ENCODE assay signal across 3 cellular contexts in the genomic region with DNA sequence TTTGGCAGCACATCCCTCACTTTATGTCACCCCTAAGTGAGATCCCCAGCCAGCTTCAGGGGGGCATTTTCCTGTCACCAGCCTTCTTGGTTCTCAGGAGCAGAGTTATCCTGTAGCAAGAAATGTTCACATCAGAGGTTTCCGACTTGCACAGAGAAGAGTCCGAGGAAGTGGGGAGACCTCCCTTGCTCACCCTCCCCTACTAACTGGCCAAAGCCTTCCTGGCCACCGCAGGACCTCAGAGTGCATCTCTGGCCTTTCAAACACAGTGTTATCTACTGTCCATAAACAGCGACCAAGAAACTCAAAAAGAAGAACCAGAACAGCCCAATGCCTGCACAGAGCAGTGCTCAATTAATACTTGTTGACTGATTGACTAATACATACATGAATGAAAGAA.
TF ChIP-seq lines count a peak whose summit lies in the region.

No MANE protein-coding gene starts in this region.

TF ChIP-seq in IMR-90, 13 proteins besides CTCF, POLR2A, EP300 and RAD21:
- TF ChIP-seq, protein P1, sequence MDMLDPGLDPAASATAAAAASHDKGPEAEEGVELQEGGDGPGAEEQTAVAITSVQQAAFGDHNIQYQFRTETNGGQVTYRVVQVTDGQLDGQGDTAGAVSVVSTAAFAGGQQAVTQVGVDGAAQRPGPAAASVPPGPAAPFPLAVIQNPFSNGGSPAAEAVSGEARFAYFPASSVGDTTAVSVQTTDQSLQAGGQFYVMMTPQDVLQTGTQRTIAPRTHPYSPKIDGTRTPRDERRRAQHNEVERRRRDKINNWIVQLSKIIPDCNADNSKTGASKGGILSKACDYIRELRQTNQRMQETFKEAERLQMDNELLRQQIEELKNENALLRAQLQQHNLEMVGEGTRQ (IDR thresholded peaks at IDR 0.05; ENCODE audit: low read depth, low read length): no peak
- TF ChIP-seq RFX5 (IDR thresholded peaks at IDR 0.05; ENCODE audit: low read depth, low read length) (no peak), MAFK (IDR thresholded peaks at IDR 0.05; ENCODE audit: low read depth, low read length) (no peak), FOS (IDR thresholded peaks at IDR 0.05; ENCODE audit: low read depth, low read length) (no peak), BHLHE40 (IDR thresholded peaks at IDR 0.05; ENCODE audit: low read depth, low read length) (no peak), RCOR1 (IDR thresholded peaks at IDR 0.05; ENCODE audit: insufficient replicate concordance, low read length) (no peak), SMC3 (IDR thresholded peaks at IDR 0.05; ENCODE audit: low read depth, low read length) (no peak), MAZ (IDR thresholded peaks at IDR 0.05; ENCODE audit: borderline replicate concordance, low read depth, low read length) (no peak)
- TF ChIP-seq, protein P2, sequence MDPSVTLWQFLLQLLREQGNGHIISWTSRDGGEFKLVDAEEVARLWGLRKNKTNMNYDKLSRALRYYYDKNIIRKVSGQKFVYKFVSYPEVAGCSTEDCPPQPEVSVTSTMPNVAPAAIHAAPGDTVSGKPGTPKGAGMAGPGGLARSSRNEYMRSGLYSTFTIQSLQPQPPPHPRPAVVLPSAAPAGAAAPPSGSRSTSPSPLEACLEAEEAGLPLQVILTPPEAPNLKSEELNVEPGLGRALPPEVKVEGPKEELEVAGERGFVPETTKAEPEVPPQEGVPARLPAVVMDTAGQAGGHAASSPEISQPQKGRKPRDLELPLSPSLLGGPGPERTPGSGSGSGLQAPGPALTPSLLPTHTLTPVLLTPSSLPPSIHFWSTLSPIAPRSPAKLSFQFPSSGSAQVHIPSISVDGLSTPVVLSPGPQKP (IDR thresholded peaks at IDR 0.05; ENCODE audit: borderline replicate concordance, low read depth, low read length): no peak

TF ChIP-seq in K562, 482 proteins besides CTCF, POLR2A, EP300 and RAD21:
- TF ChIP-seq ZSCAN29 (IDR thresholded peaks at IDR 0.05): no peak
- TF ChIP-seq, protein P3, sequence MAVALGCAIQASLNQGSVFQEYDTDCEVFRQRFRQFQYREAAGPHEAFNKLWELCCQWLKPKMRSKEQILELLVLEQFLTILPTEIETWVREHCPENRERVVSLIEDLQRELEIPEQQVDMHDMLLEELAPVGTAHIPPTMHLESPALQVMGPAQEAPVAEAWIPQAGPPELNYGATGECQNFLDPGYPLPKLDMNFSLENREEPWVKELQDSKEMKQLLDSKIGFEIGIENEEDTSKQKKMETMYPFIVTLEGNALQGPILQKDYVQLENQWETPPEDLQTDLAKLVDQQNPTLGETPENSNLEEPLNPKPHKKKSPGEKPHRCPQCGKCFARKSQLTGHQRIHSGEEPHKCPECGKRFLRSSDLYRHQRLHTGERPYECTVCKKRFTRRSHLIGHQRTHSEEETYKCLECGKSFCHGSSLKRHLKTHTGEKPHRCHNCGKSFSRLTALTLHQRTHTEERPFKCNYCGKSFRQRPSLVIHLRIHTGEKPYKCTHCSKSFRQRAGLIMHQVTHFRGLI (CRISPR knock-in tag; IDR thresholded peaks at IDR 0.05): no peak
- no peak for TF ChIP-seq XRCC5 (IDR thresholded peaks at IDR 0.05; ENCODE audit: low read depth, low read length)
- TF ChIP-seq ZNF436 (CRISPR knock-in tag; IDR thresholded peaks at IDR 0.05): no peak
- TF ChIP-seq, protein P4, sequence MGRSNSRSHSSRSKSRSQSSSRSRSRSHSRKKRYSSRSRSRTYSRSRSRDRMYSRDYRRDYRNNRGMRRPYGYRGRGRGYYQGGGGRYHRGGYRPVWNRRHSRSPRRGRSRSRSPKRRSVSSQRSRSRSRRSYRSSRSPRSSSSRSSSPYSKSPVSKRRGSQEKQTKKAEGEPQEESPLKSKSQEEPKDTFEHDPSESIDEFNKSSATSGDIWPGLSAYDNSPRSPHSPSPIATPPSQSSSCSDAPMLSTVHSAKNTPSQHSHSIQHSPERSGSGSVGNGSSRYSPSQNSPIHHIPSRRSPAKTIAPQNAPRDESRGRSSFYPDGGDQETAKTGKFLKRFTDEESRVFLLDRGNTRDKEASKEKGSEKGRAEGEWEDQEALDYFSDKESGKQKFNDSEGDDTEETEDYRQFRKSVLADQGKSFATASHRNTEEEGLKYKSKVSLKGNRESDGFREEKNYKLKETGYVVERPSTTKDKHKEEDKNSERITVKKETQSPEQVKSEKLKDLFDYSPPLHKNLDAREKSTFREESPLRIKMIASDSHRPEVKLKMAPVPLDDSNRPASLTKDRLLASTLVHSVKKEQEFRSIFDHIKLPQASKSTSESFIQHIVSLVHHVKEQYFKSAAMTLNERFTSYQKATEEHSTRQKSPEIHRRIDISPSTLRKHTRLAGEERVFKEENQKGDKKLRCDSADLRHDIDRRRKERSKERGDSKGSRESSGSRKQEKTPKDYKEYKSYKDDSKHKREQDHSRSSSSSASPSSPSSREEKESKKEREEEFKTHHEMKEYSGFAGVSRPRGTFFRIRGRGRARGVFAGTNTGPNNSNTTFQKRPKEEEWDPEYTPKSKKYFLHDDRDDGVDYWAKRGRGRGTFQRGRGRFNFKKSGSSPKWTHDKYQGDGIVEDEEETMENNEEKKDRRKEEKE (IDR thresholded peaks at IDR 0.05; ENCODE audit: borderline replicate concordance in 1 of 2, control insufficient read depth in 1 of 2, low read depth in 2 of 2, low read length in 1 of 2): no peak
- no peak for TF ChIP-seq LCOR (CRISPR knock-in tag; IDR thresholded peaks at IDR 0.05)
- TF ChIP-seq DPF2 (IDR thresholded peaks at IDR 0.05): no peak
- no peak for TF ChIP-seq ZFP36 (IDR thresholded peaks at IDR 0.05; ENCODE audit: low read depth, low read length, partially characterized antibody)
- TF ChIP-seq SNRNP70 (optimal IDR thresholded peaks at IDR 0.05; ENCODE audit: low read depth, low read length): no peak
TF ChIP-seq in K562: peak in this region for 0.

TF ChIP-seq in GM23338, 12 proteins besides CTCF, POLR2A, EP300 and RAD21:
- TF ChIP-seq STAT1 (IDR thresholded peaks at IDR 0.05; ENCODE audit: unreplicated experiment): no peak
- no peak for TF ChIP-seq EZH2 (IDR thresholded peaks at IDR 0.05; ENCODE audit: low read depth, unreplicated experiment)
- TF ChIP-seq, protein P5, sequence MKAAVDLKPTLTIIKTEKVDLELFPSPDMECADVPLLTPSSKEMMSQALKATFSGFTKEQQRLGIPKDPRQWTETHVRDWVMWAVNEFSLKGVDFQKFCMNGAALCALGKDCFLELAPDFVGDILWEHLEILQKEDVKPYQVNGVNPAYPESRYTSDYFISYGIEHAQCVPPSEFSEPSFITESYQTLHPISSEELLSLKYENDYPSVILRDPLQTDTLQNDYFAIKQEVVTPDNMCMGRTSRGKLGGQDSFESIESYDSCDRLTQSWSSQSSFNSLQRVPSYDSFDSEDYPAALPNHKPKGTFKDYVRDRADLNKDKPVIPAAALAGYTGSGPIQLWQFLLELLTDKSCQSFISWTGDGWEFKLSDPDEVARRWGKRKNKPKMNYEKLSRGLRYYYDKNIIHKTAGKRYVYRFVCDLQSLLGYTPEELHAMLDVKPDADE (IDR thresholded peaks at IDR 0.05): no peak
- TF ChIP-seq POLR2AphosphoS5 (IDR thresholded peaks at IDR 0.05; ENCODE audit: low read depth): no peak
